16 cellular contexts compared by ENCODE assay signal in genomic region chr20:50029083-50029696, GRCh38. TPM values are rescaled to one million over a fixed set of nuclear protein-coding genes. Genes with fewer than 3 reads are reported as not detected.
DNase-seq lines count a peak whose midpoint lies in the region; ATAC-seq, FAIRE-seq and TF ChIP-seq lines count a peak whose summit lies in the region.
"Had no signal": no experiment of that assay in that cellular context is flagged by ENCODE, and none has a peak within 500 bp of the region (broad histone marks: within the 10 kb centered on the region; RNA-seq: fewer than 3 reads in every experiment).

No MANE protein-coding gene starts in this region.

- no peaks in the 10 kb centered on the region for H3K9me2 ChIP-seq in GM23248 (ENCODE audit: insufficient read depth)

- H4K20me1 ChIP-seq in GM23248 (ENCODE audit: insufficient read depth) (no peaks in the 10 kb centered on the region), HepG2 (ENCODE audit: insufficient read depth, low read length) (no peaks in the 10 kb centered on the region)

- CTCF ChIA-PET in HepG2 (lab: Yijun Ruan, JAX; ENCODE audit: low intra/inter-chr PET ratio, low total read pairs) = no interaction called here

- TF ChIP-seq CTCF in adrenal gland (IDR thresholded peaks at IDR 0.05) = no peak
- TF ChIP-seq CTCF in HepG2 (CRISPR knock-in tag; IDR thresholded peaks at IDR 0.05) = no peak
- TF ChIP-seq CTCF in glutamatergic neuron (IDR thresholded peaks at IDR 0.05; ENCODE audit: partially characterized antibody, unreplicated experiment) = no peak

- POLR2A ChIA-PET in HepG2 (lab: Yijun Ruan, JAX) = interaction anchor here (0.8 to 1.4 kb wide), 6 partner anchors 16 to 113 kb away, joined by 3 to 4 read pairs (median 4); partner anchors contain the start of gene RNF114

- peaks cover 35% of the 10 kb centered on the region for H3K4me1 ChIP-seq in GM23248 (ENCODE audit: insufficient read depth)
- peaks cover 26 to 50% of the 10 kb centered on the region in 2 donors for H3K4me1 ChIP-seq in adrenal gland (replicated peaks in 1 of 2)
- peaks cover 84% of the 10 kb centered on the region for H3K4me1 ChIP-seq in HepG2 (ENCODE audit: insufficient read depth, low read length)

- no peak overlapping the region for H3K4me3 Mint-ChIP-seq in stimulated activated effector memory CD8-positive, alpha-beta T cell treated with anti-CD3 and anti-CD28 coated beads, Interleukin-12 subunit alpha, Interleukin-12 subunit beta, amount 100 ng/mL, for 72 hours
- H3K4me3 Mint-ChIP-seq in glutamatergic neuron (ENCODE audit: unreplicated experiment) = no peak overlapping the region
- H3K4me3 Mint-ChIP-seq: natural killer cell had no signal

- peak overlapping the region; percentile 93 for H3K27ac ChIP-seq in GM23248
- peak overlapping the region in 4 of 5 donors; percentile 41 to 92 (median 66) for H3K27ac ChIP-seq in adrenal gland
- peak overlapping the region; percentile 55 for H3K27ac ChIP-seq in HepG2 (ENCODE audit: extremely low read length, insufficient read depth, low read length)

- no peaks in the 10 kb centered on the region for H3K36me3 ChIP-seq in GM23248 (ENCODE audit: low read depth)
- no peaks in the 10 kb centered on the region for H3K36me3 ChIP-seq in adrenal gland (replicated peaks in 1 of 2)
- no peaks in the 10 kb centered on the region for H3K36me3 ChIP-seq in HepG2 (replicated peaks in 1 of 2; ENCODE audit: control insufficient read depth in 1 of 2, insufficient read depth in 2 of 2, low read length in 2 of 2)

- peak; percentile 2; the same call in 2 of the 3 replicates for ATAC-seq in HepG2
- ATAC-seq in stimulated activated effector memory CD8-positive, alpha-beta T cell treated with anti-CD3 and anti-CD28 coated beads, Interleukin-12 subunit alpha, Interleukin-12 subunit beta, amount 100 ng/mL, for 72 hours = peak; percentile 19

- H3K4me1 Mint-ChIP-seq in stimulated activated effector memory CD8-positive, alpha-beta T cell treated with anti-CD3 and anti-CD28 coated beads, Interleukin-12 subunit alpha, Interleukin-12 subunit beta, amount 100 ng/mL, for 72 hours = no peaks in the 10 kb centered on the region
- peaks cover 2% of the 10 kb centered on the region for H3K4me1 Mint-ChIP-seq in glutamatergic neuron (ENCODE audit: low read depth, unreplicated experiment)

- no peaks in the 10 kb centered on the region for H3K9me3 Mint-ChIP-seq in stimulated activated effector memory CD8-positive, alpha-beta T cell treated with anti-CD3 and anti-CD28 coated beads, Interleukin-12 subunit alpha, Interleukin-12 subunit beta, amount 100 ng/mL, for 72 hours
- H3K9me3 Mint-ChIP-seq in glutamatergic neuron (ENCODE audit: unreplicated experiment) = no peaks in the 10 kb centered on the region
- H3K9me3 Mint-ChIP-seq: natural killer cell had no signal

- H2AFZ ChIP-seq in GM23248 (no peak overlapping the region), HepG2 (ENCODE audit: low read length) (no peak overlapping the region)

- no peak for TF ChIP-seq RAD21 in HepG2 (CRISPR knock-in tag; IDR thresholded peaks at IDR 0.05)

- WGBS in GM23248 (ENCODE audit: low coverage in 1 of 2, low lambda C conversion rate in 2 of 2, missing lambda C conversion rate in 2 of 2), 2 experiments = 93 to 95% methylated on average over 13 to 15 of the region's 15 CpGs
- WGBS in adrenal gland, 4 donors = 90 to 96% (median 91%) methylated on average over 15 of the region's 15 CpGs
- 83% methylated on average over 15 of the region's 15 CpGs for WGBS in HepG2 (ENCODE audit: low lambda C conversion rate)

- peaks cover 30% of the 10 kb centered on the region; the same call in 1 of the 2 replicates for H3F3A ChIP-seq in GM23248 (ENCODE audit: insufficient read depth)

- TF ChIP-seq EP300 in HepG2 (IDR thresholded peaks at IDR 0.05; ENCODE audit: low read depth in 2 of 2, low read length in 2 of 2) = no peak
- TF ChIP-seq EP300 in HepG2 (CRISPR knock-in tag; IDR thresholded peaks at IDR 0.05; ENCODE audit: borderline replicate concordance) = no peak

- H3K27me3 ChIP-seq in GM23248 (replicated peaks; ENCODE audit: insufficient read depth) (no peaks in the 10 kb centered on the region), adrenal gland (no peaks in the 10 kb centered on the region), HepG2 (ENCODE audit: control insufficient read depth in 1 of 2, insufficient read depth in 2 of 2, low read length in 2 of 2) (peaks cover 3 to 6% of the 10 kb centered on the region in 2 experiments; a peak in 1 of 5 replicates)

- in situ Hi-C loops in GM23248 (cut with MboI) (no loop called here), HepG2 (cut with HindIII; ENCODE audit: extremely low pct_ligation_motif_present, low pct_unique_long_range_greater_than_20kb) (no loop called here)

- H3K9me3 ChIP-seq in GM23248 (ENCODE audit: low read depth) = no peaks in the 10 kb centered on the region
- no peaks in the 10 kb centered on the region for H3K9me3 ChIP-seq in adrenal gland (replicated peaks in 1 of 3)
- no peaks in the 10 kb centered on the region for H3K9me3 ChIP-seq in HepG2 (ENCODE audit: low read length)

- H3K36me3 Mint-ChIP-seq in stimulated activated effector memory CD8-positive, alpha-beta T cell treated with anti-CD3 and anti-CD28 coated beads, Interleukin-12 subunit alpha, Interleukin-12 subunit beta, amount 100 ng/mL, for 72 hours = no peaks in the 10 kb centered on the region
- no peaks in the 10 kb centered on the region for H3K36me3 Mint-ChIP-seq in glutamatergic neuron (ENCODE audit: unreplicated experiment)
- H3K36me3 Mint-ChIP-seq: natural killer cell had no signal

- intact Hi-C loops in adrenal gland (cut with DNase I) (no loop called here), HepG2 (cut with micrococcal nuclease; ENCODE audit: unreplicated experiment) (no loop called here), cardiac septum (cut with DNase I) (no loop called here)

- H3K9ac ChIP-seq in GM23248 (peak overlapping the region; percentile 74), HepG2 (ENCODE audit: insufficient read depth, low read depth, low read length) (peak overlapping the region; percentile 69)

- H3K27me3 Mint-ChIP-seq in glutamatergic neuron (ENCODE audit: unreplicated experiment) = peaks cover 7% of the 10 kb centered on the region

- BruUV-seq in HepG2 (replicated peaks; lab: Mats Ljungman, UMichigan) = no TSS peak

- H3K4me2 ChIP-seq in GM23248 (ENCODE audit: unreplicated experiment) (no peak overlapping the region), HepG2 (ENCODE audit: low read depth, low read length) (peak overlapping the region; percentile 98)

- DNase-seq in GM23248 (no peak), adrenal gland (no peak), HepG2 (ENCODE audit: low spot score) (no peak), glutamatergic neuron (no peak), cardiac septum (ENCODE audit: low spot score) (no peak), anterior cingulate cortex (lab: John Stamatoyannopoulos, UW) (no peak)
- no peak for DNase-seq in stimulated activated effector memory CD8-positive, alpha-beta T cell treated with anti-CD3 and anti-CD28 coated beads, Interleukin-12 subunit alpha, Interleukin-12 subunit beta, amount 100 ng/mL, for 72 hours (ENCODE audit: low spot score in 2 of 2)
- DNase-seq: activated CD4-positive, alpha-beta T cell treated with anti-CD3 and anti-CD28 coated beads, Interleukin-2, amount 50 U/mL, for 1 hour; activated gamma-delta T cell treated with Interleukin-2 at 50 U/mL for 16 hours; natural killer cell; NCI-H1417; NCI-H526; SHP77; stimulated activated CD4-positive, alpha-beta T cell treated with anti-CD3 and anti-CD28 coated beads, Interleukin-4, amount 100 ng/mL, for 4 hours had no signal

- no peak for TF ChIP-seq POLR2A in adrenal gland (IDR thresholded peaks at IDR 0.05)
- no peak for TF ChIP-seq POLR2A in HepG2 (IDR thresholded peaks at IDR 0.05; ENCODE audit: insufficient read depth in 1 of 2, low read depth in 2 of 2, low read length in 2 of 2)

- H3K79me2 ChIP-seq in GM23248 (ENCODE audit: insufficient read depth) = no peaks in the 10 kb centered on the region
- H3K79me2 ChIP-seq in HepG2 (ENCODE audit: insufficient read depth, low read length) = no peaks in the 10 kb centered on the region

- H3K27ac Mint-ChIP-seq in stimulated activated effector memory CD8-positive, alpha-beta T cell treated with anti-CD3 and anti-CD28 coated beads, Interleukin-12 subunit alpha, Interleukin-12 subunit beta, amount 100 ng/mL, for 72 hours = no peak overlapping the region
- H3K27ac Mint-ChIP-seq in glutamatergic neuron (ENCODE audit: unreplicated experiment) = no peak overlapping the region
- H3K27ac Mint-ChIP-seq: natural killer cell had no signal

- H3K4me3 ChIP-seq in GM23248 (no peak overlapping the region), adrenal gland (no peak overlapping the region), HepG2 (replicated peaks in 1 of 3; ENCODE audit: insufficient read depth in 1 of 3, low read depth in 2 of 3, low read length in 3 of 3) (peak overlapping the region; percentile 46 to 74 (median 48); a peak in 5 of 6 replicates)
- H3K4me3 ChIP-seq: skin epidermis had no signal

- FAIRE-seq in HepG2 (lab: Jason Lieb, UNC) = no peak
- FAIRE-seq: islet of Langerhans had no signal

RNA-seq across cellular contexts. Expression of gene SNAI1, which starts 46.4 kb away (rescaled TPM):
- total RNA-seq in GM23248 (2014; rRNA removed; shearing (Covaris generic)) = 2.4 and 7.6 TPM in 2 replicates
- polyA plus RNA-seq in GM23248 (2016; fragmentation: Nextera tagmentation; extraction: Ambion mirVana) (13.4 and 15.7 TPM in 2 replicates), adrenal gland (10 to 100 TPM in 2 of 3 donors, 1 to 10 TPM in 1; 2.6 to 13.2 (median 10.9) TPM), HepG2 (2011; rRNA removed) (1.3 and 1.5 TPM in 2 replicates)
- total RNA-seq in adrenal gland (10 to 100 TPM in 3 of 8 donors, 1 to 10 TPM in 5; 2.2 to 12.1 (median 8.4) TPM), HepG2 (2016; rRNA removed; fragmentation: Illumina TruSeq; extraction: Trizol) (1.3 and 1.4 TPM in 2 replicates), glutamatergic neuron (ENCODE audit: unreplicated experiment) (3.9 TPM), cardiac septum (4.3 TPM)
- total RNA-seq in HepG2 (2016; cell fraction: cytosol; rRNA removed; fragmentation: Illumina TruSeq; extraction: Trizol; ENCODE audit: low read depth) = 0.35 and 0.40 TPM in 2 replicates
- 1.1 and 1.4 TPM in 2 replicates for total RNA-seq in HepG2 (2016; cell fraction: insoluble cytoplasmic fraction; rRNA removed; fragmentation: Illumina TruSeq; extraction: Trizol)
- 0.68 and 1.4 TPM in 2 replicates for total RNA-seq in HepG2 (2016; cell fraction: membrane; rRNA removed; fragmentation: Illumina TruSeq; extraction: Trizol)
- total RNA-seq in HepG2 (2016; cell fraction: nucleus; rRNA removed; fragmentation: Illumina TruSeq; extraction: Trizol) = 1.4 and 2.3 TPM in 2 replicates
- polyA plus RNA-seq in HepG2 (2011; cell fraction: cytosol; rRNA removed) = 0.35 and 0.76 TPM in 2 replicates
- polyA plus RNA-seq in HepG2 (2011; cell fraction: nucleus; rRNA removed) = 3.0 and 3.7 TPM in 2 replicates
- polyA plus RNA-seq in HepG2 (2012) = 1.5 and 1.6 TPM in 2 replicates
- 0.55 and 0.59 TPM in 2 replicates for polyA plus RNA-seq in HepG2 (2016; cell fraction: cytosol; fragmentation: Illumina TruSeq; extraction: Trizol; ENCODE audit: low read depth)
- polyA plus RNA-seq in HepG2 (2016; cell fraction: insoluble cytoplasmic fraction; fragmentation: Illumina TruSeq; extraction: Trizol; ENCODE audit: low read depth) = 2.2 and 3.6 TPM in 2 replicates
- 0.93 and 1.2 TPM in 2 replicates for polyA plus RNA-seq in HepG2 (2016; cell fraction: membrane; fragmentation: Illumina TruSeq; extraction: Trizol; ENCODE audit: low read depth)
- polyA plus RNA-seq in HepG2 (2016; cell fraction: nucleus; fragmentation: Illumina TruSeq; extraction: Trizol; ENCODE audit: insufficient read depth, low read depth) = 3.5 and 4.2 TPM in 2 replicates
- 1.4 and 7.4 TPM in 2 replicates for polyA minus RNA-seq in HepG2 (2011; rRNA and poly(A)+ RNA removed; ENCODE audit: low replicate concordance)
- polyA minus RNA-seq in HepG2 (2011; cell fraction: cytosol; rRNA and poly(A)+ RNA removed) = 0.40 and 0.79 TPM in 2 replicates
- polyA minus RNA-seq in HepG2 (2011; cell fraction: nucleus; rRNA and poly(A)+ RNA removed) = 0.77 and 1.6 TPM in 2 replicates

Comparison
In these comparisons a context has a peak if more than half of its experiments do, and no peak if none do; other contexts are left out.
1. H3K4me3 ChIP-seq: peak in HepG2 (3 of 3); none in GM23248 (single experiment) and adrenal gland (0 of 4).
2. Peak in every context shown above with its lines, with median percentiles within 50 percentile points of each other: H3K27ac ChIP-seq.